In genomic region chr15:64912379-64912778, GRCh38 we compare ENCODE assay signal across 7 cellular contexts. TPM values are rescaled to one million over a fixed set of nuclear protein-coding genes. Genes with fewer than 3 reads are reported as not detected.
DNase-seq lines count a peak whose midpoint lies in the region; ATAC-seq and TF ChIP-seq lines count a peak whose summit lies in the region.

No MANE protein-coding gene starts in this region.

- no peak for ATAC-seq in activated naive CD8-positive, alpha-beta T cell treated with anti-CD3 and anti-CD28 coated beads, Interleukin-2, amount 50 U/mL, for 24 hours
- ATAC-seq in gastrocnemius medialis, result no peak
- ATAC-seq in GM21381 (IDR thresholded peaks at IDR 0.05; ENCODE audit: unreplicated experiment), result no peak
- ATAC-seq in HG03460 (IDR thresholded peaks at IDR 0.05; ENCODE audit: unreplicated experiment), result no peak

- H3K4me1 ChIP-seq in HUES64 (ENCODE audit: insufficient read depth, low read length), result 0 out of 2 replicates have a peak, but pooled peaks cover 4% of the 10 kb centered on the region
- H3K4me1 ChIP-seq in iPS-20b (ENCODE audit: insufficient read depth, low read length), result peaks cover 13% of the 10 kb centered on the region
- peaks cover 14 to 23% (median 20%) of the 10 kb centered on the region in 4 donors for H3K4me1 ChIP-seq in stomach
- no peaks in the 10 kb centered on the region for H3K4me1 ChIP-seq in gastrocnemius medialis

- TF ChIP-seq POLR2A in stomach (IDR thresholded peaks at IDR 0.05) (no peak), gastrocnemius medialis (IDR thresholded peaks at IDR 0.05) (no peak)

- H3K27ac Mint-ChIP-seq in activated naive CD8-positive, alpha-beta T cell treated with anti-CD3 and anti-CD28 coated beads, Interleukin-2, amount 50 U/mL, for 24 hours, result no peak overlapping the region

- no peak overlapping the region for H3K9ac ChIP-seq in HUES64 (ENCODE audit: low read depth, low read length)
- H3K9ac ChIP-seq in iPS-20b (ENCODE audit: low read depth, low read length), result peak overlapping the region; percentile 68; the same call in 1 of the 2 replicates

- no peaks in the 10 kb centered on the region for H3K9me3 Mint-ChIP-seq in activated naive CD8-positive, alpha-beta T cell treated with anti-CD3 and anti-CD28 coated beads, Interleukin-2, amount 50 U/mL, for 24 hours

- H3K36me3 Mint-ChIP-seq in activated naive CD8-positive, alpha-beta T cell treated with anti-CD3 and anti-CD28 coated beads, Interleukin-2, amount 50 U/mL, for 24 hours (ENCODE audit: low read depth), result no peaks in the 10 kb centered on the region

- in situ Hi-C loops in gastrocnemius medialis (cut with MboI; ENCODE audit: low sequenced_read_pairs in 4 of 4), result loop anchor here in 1 of 4 donors (25.0 kb wide), 1 partner anchor 175 kb away; no protein-coding TSS in a partner anchor

- peaks cover 6% of the 10 kb centered on the region for H3K27me3 Mint-ChIP-seq in activated naive CD8-positive, alpha-beta T cell treated with anti-CD3 and anti-CD28 coated beads, Interleukin-2, amount 50 U/mL, for 24 hours

- TF ChIP-seq EP300 in stomach (IDR thresholded peaks at IDR 0.05), result no peak

- WGBS in HUES64, result 82% methylated on average over 12 of the region's 12 CpGs
- 81 to 88% (median 85%) methylated on average over 11 to 12 of the region's 12 CpGs for WGBS in stomach, 5 donors

- H3K4me1 Mint-ChIP-seq in activated naive CD8-positive, alpha-beta T cell treated with anti-CD3 and anti-CD28 coated beads, Interleukin-2, amount 50 U/mL, for 24 hours, result peaks cover 5% of the 10 kb centered on the region

- no peak for DNase-seq in activated naive CD8-positive, alpha-beta T cell treated with anti-CD3 and anti-CD28 coated beads, Interleukin-2, amount 50 U/mL, for 24 hours
- DNase-seq in stomach (no peak), gastrocnemius medialis (no peak)

- no peaks in the 10 kb centered on the region for H3K9me3 ChIP-seq in HUES64 (ENCODE audit: insufficient read depth, low read depth, low read length)
- H3K9me3 ChIP-seq in iPS-20b (ENCODE audit: insufficient read depth, low read depth, low read length), result no peaks in the 10 kb centered on the region
- H3K9me3 ChIP-seq in stomach, result no peaks in the 10 kb centered on the region
- no peaks in the 10 kb centered on the region for H3K9me3 ChIP-seq in gastrocnemius medialis

- peak overlapping the region; percentile 57 for H3K4me3 Mint-ChIP-seq in activated naive CD8-positive, alpha-beta T cell treated with anti-CD3 and anti-CD28 coated beads, Interleukin-2, amount 50 U/mL, for 24 hours

- H3K36me3 ChIP-seq in HUES64 (ENCODE audit: insufficient read depth, low read length), result no peaks in the 10 kb centered on the region
- H3K36me3 ChIP-seq in iPS-20b (ENCODE audit: insufficient read depth, low read depth, low read length), result no peaks in the 10 kb centered on the region
- no peaks in the 10 kb centered on the region for H3K36me3 ChIP-seq in stomach
- no peaks in the 10 kb centered on the region for H3K36me3 ChIP-seq in gastrocnemius medialis

- H3K27ac ChIP-seq in HUES64 (ENCODE audit: low read depth, low read length) (no peak overlapping the region), iPS-20b (ENCODE audit: low read length) (no peak overlapping the region), stomach (peak overlapping the region in 1 of 5 donors; percentile 67), gastrocnemius medialis (no peak overlapping the region)

- H3K4me3 ChIP-seq in HUES64 (ENCODE audit: low read length) (peak overlapping the region; percentile 76), iPS-20b (ENCODE audit: low read length) (peak overlapping the region; percentile 76), stomach (peak overlapping the region; percentile 54 to 72 (median 58)), gastrocnemius medialis (peak overlapping the region in 1 of 4 donors; percentile 60)

- TF ChIP-seq CTCF in stomach (IDR thresholded peaks at IDR 0.05) (no peak), gastrocnemius medialis (IDR thresholded peaks at IDR 0.05 in 4 of 5, conservative IDR thresholded peaks at IDR 0.05 in 1 of 5) (no peak)

- intact Hi-C loops in stomach (cut with DNase I; ENCODE audit: low total_unique reads), result no loop called here
- intact Hi-C loops in gastrocnemius medialis (cut with DNase I; ENCODE audit: low total_unique reads), result no loop called here

- H3K27me3 ChIP-seq in HUES64 (ENCODE audit: insufficient read depth, low read length), result peaks cover 30% of the 10 kb centered on the region
- H3K27me3 ChIP-seq in iPS-20b (ENCODE audit: insufficient read depth, low read length), result peaks cover 54% of the 10 kb centered on the region
- H3K27me3 ChIP-seq in stomach, result peaks cover 0 to 9% (median 3%) of the 10 kb centered on the region in 3 donors
- H3K27me3 ChIP-seq in gastrocnemius medialis, result peaks cover 8 to 23% (median 9%) of the 10 kb centered on the region in 3 donors

RNA-seq across cellular contexts. Expression of gene ANKDD1A, which starts 0.7 kb away (rescaled TPM):
- 2.5 TPM for polyA plus RNA-seq in HUES64 (2013, experiment 1 of 2)
- 2.7 TPM for polyA plus RNA-seq in HUES64 (2013, experiment 2 of 2)
- total RNA-seq in stomach (10 to 100 TPM in 2 of 5 donors, 1 to 10 TPM in 3; 4.0 to 43.8 (median 9.2) TPM), gastrocnemius medialis (under 1 TPM in 3 of 4 donors, not detected in 1; 0.11 to 0.39 (median 0.36) TPM)
- 1 to 10 TPM; 1.5 to 2.7 (median 1.7) TPM for polyA plus RNA-seq in stomach
